ENCODE assay signal across 8 cellular contexts in genomic region chr18:70490008-70490933, GRCh38.
DNase-seq lines count a peak whose midpoint lies in the region; ATAC-seq and TF ChIP-seq lines count a peak whose summit lies in the region.

No MANE protein-coding gene starts in this region.

- H3K36me3 ChIP-seq in GM06990 (ENCODE audit: control insufficient read depth, insufficient read depth, low read length) = no peaks in the 10 kb centered on the region

- DNase-seq in ACHN = peak; percentile 52
- DNase-seq in GM06990 (ENCODE audit: extremely low read depth, insufficient read length) = no peak
- peak; percentile 74 for DNase-seq in NCI-H345 (lab: John Stamatoyannopoulos, UW)
- peak; percentile 47 for DNase-seq in activated CD4-positive, alpha-beta T cell treated with anti-CD3 and anti-CD28 coated beads for 36 hours
- peak; percentile 75 for DNase-seq in fibroblast of peridontal ligament (ENCODE audit: extremely low read depth)
- DNase-seq in non-pigmented ciliary epithelial cell (ENCODE audit: low read depth) = peak; percentile 15
- DNase-seq in posterior vena cava (ENCODE audit: low spot score) = no peak

- no peak overlapping the region for H3K4me3 Mint-ChIP-seq in activated CD4-positive, alpha-beta T cell treated with anti-CD3 and anti-CD28 coated beads for 36 hours

- H3K27me3 ChIP-seq in GM06990 (replicated peaks; ENCODE audit: control insufficient read depth, insufficient read depth, low read length) = no peaks in the 10 kb centered on the region

- POLR2A ChIA-PET in activated CD4-positive, alpha-beta T cell treated with anti-CD3 and anti-CD28 coated beads for 36 hours (lab: Charles Lee) = no interaction called here

- H3K27me3 Mint-ChIP-seq in activated CD4-positive, alpha-beta T cell treated with anti-CD3 and anti-CD28 coated beads for 36 hours = peaks cover 4% of the 10 kb centered on the region

- H3K4me1 Mint-ChIP-seq in activated CD4-positive, alpha-beta T cell treated with anti-CD3 and anti-CD28 coated beads for 36 hours = peaks cover 2% of the 10 kb centered on the region

- no peaks in the 10 kb centered on the region for H3K9me3 Mint-ChIP-seq in activated CD4-positive, alpha-beta T cell treated with anti-CD3 and anti-CD28 coated beads for 36 hours (ENCODE audit: low read depth)

- in situ Hi-C loops in ACHN (cut with HindIII; ENCODE audit: low pct_ligation_motif_present, low pct_unique_long_range_greater_than_20kb, low sequenced_read_pairs) = no loop called here

- peak; percentile 65 for TF ChIP-seq CTCF in GM06990 (IDR thresholded peaks at IDR 0.05; ENCODE audit: insufficient read depth, low read length, poor library complexity, severe bottlenecking)

- H3K36me3 Mint-ChIP-seq in activated CD4-positive, alpha-beta T cell treated with anti-CD3 and anti-CD28 coated beads for 36 hours (ENCODE audit: low read depth) = no peaks in the 10 kb centered on the region

- peak; percentile 65 for ATAC-seq in HG02885 (IDR thresholded peaks at IDR 0.05; ENCODE audit: poor library complexity, unreplicated experiment)
- peak; percentile 64 for ATAC-seq in activated CD4-positive, alpha-beta T cell treated with anti-CD3 and anti-CD28 coated beads for 36 hours

- H3K4me3 ChIP-seq in GM06990 (replicated peaks; ENCODE audit: low read depth, low read length) = no peak overlapping the region

- CTCF ChIA-PET in activated CD4-positive, alpha-beta T cell treated with anti-CD3 and anti-CD28 coated beads for 36 hours (lab: Charles Lee) = interaction anchor here (0.6 to 2.6 kb wide), 24 partner anchors 8 to 862 kb away, joined by 3 to 14 read pairs (median 3); no protein-coding TSS in a partner anchor

- no peak overlapping the region for H3K27ac Mint-ChIP-seq in activated CD4-positive, alpha-beta T cell treated with anti-CD3 and anti-CD28 coated beads for 36 hours

- intact Hi-C loops in activated CD4-positive, alpha-beta T cell treated with anti-CD3 and anti-CD28 coated beads for 36 hours (cut with DNase I, micrococcal nuclease) = loop anchor here (2.0 to 5.0 kb wide), 3 partner anchors 292 to 1597 kb away; no protein-coding TSS in a partner anchor
- intact Hi-C loops in posterior vena cava (cut with DNase I) = no loop called here

Comparison
In these comparisons a context has a peak if more than half of its experiments do, and no peak if none do; other contexts are left out.
1. DNase-seq: peak in ACHN (single experiment), NCI-H345 (single experiment), activated CD4-positive, alpha-beta T cell treated with anti-CD3 and anti-CD28 coated beads for 36 hours (single experiment), fibroblast of peridontal ligament (single experiment) and non-pigmented ciliary epithelial cell (single experiment); none in GM06990 (single experiment) and posterior vena cava (single experiment).
2. intact Hi-C loops: an anchor here in activated CD4-positive, alpha-beta T cell treated with anti-CD3 and anti-CD28 coated beads for 36 hours (2.0 to 5.0 kb wide); none called in posterior vena cava.